In genomic region chr17:69415431-69415830, GRCh38 we compare ENCODE assay signal across 8 cellular contexts. TPM values are rescaled to one million over a fixed set of nuclear protein-coding genes. Genes with fewer than 3 reads are reported as not detected.
DNase-seq lines count a peak whose midpoint lies in the region; ATAC-seq and TF ChIP-seq lines count a peak whose summit lies in the region.

No MANE protein-coding gene starts in this region.

- CTCF ChIA-PET in A673 (lab: Charles Lee) = no interaction called here

- TF ChIP-seq EP300 in neural cell (conservative IDR thresholded peaks at IDR 0.05; ENCODE audit: poor library complexity, severe bottlenecking) = no peak

- H3K36me3 ChIP-seq in A673 (ENCODE audit: insufficient read depth, low read length, poor library complexity, severe bottlenecking) (no peaks in the 10 kb centered on the region), HUES6 (ENCODE audit: control insufficient read depth, insufficient read depth, low read length) (no peaks in the 10 kb centered on the region), ectodermal cell (ENCODE audit: control insufficient read depth, insufficient read depth, low read length) (no peaks in the 10 kb centered on the region), neural cell (ENCODE audit: insufficient read depth, low read length) (no peaks in the 10 kb centered on the region)

- POLR2A ChIA-PET in A673 (lab: Charles Lee; ENCODE audit: low non-redundant PET) = no interaction called here

- intact Hi-C loops in A673 (cut with micrococcal nuclease; ENCODE audit: unreplicated experiment) = no loop called here

- H3K9me3 ChIP-seq in A673 (ENCODE audit: low read depth, low read length, poor library complexity, severe bottlenecking) = no peaks in the 10 kb centered on the region
- H3K9me3 ChIP-seq in HUES6 (ENCODE audit: control insufficient read depth, insufficient read depth, low read depth, low read length) = no peaks in the 10 kb centered on the region
- H3K9me3 ChIP-seq in ectodermal cell (ENCODE audit: control insufficient read depth, low read length) = no peaks in the 10 kb centered on the region
- no peaks in the 10 kb centered on the region for H3K9me3 ChIP-seq in neural cell (ENCODE audit: low read length)

- peak overlapping the region; percentile 83 for H3K4me2 ChIP-seq in neural cell (ENCODE audit: low read length)

- H3K79me2 ChIP-seq in neural cell (replicated peaks; ENCODE audit: insufficient read depth, low read length) = peaks cover 44% of the 10 kb centered on the region

- DNase-seq in A673 (ENCODE audit: low spot score) (no peak), cerebellum (ENCODE audit: low spot score) (no peak), epidermal melanocyte (ENCODE audit: insufficient read length, low spot score) (no peak)
- DNase-seq in central memory CD4-positive, alpha-beta T cell = no peak

- ATAC-seq in GM21723 (IDR thresholded peaks at IDR 0.05; ENCODE audit: unreplicated experiment) = no peak

- no peak for TF ChIP-seq CTCF in A673 (conservative IDR thresholded peaks at IDR 0.05; ENCODE audit: low read depth, low read length)
- TF ChIP-seq CTCF in neural cell (IDR thresholded peaks at IDR 0.05; ENCODE audit: poor library complexity, severe bottlenecking) = no peak

- H4K20me1 ChIP-seq in neural cell (ENCODE audit: insufficient read depth) = no peaks in the 10 kb centered on the region

- no peak overlapping the region for H3K27ac ChIP-seq in A673 (ENCODE audit: low read depth, low read length, poor library complexity, severe bottlenecking)
- no peak overlapping the region for H3K27ac ChIP-seq in HUES6 (ENCODE audit: low read depth, low read length)
- no peak overlapping the region for H3K27ac ChIP-seq in ectodermal cell (ENCODE audit: insufficient read depth, low read depth, low read length, poor library complexity, severe bottlenecking)
- peak overlapping the region; percentile 41 for H3K27ac ChIP-seq in neural cell (ENCODE audit: low read length)

- peak overlapping the region; percentile 83 for H2AFZ ChIP-seq in neural cell (ENCODE audit: low read depth, low read length)

- H3K9ac ChIP-seq in HUES6 (ENCODE audit: low read length) (no peak overlapping the region), neural cell (ENCODE audit: low read length) (peak overlapping the region; percentile 46)

- BruUV-seq in A673 (replicated peaks; lab: Mats Ljungman, UMichigan) = no TSS peak

- H3K4me3 ChIP-seq in A673 (ENCODE audit: low read depth, low read length, poor library complexity, severe bottlenecking) = peak overlapping the region; percentile 53
- H3K4me3 ChIP-seq in HUES6 (ENCODE audit: low read depth, low read length) = peak overlapping the region; percentile 74
- peak overlapping the region; percentile 94 for H3K4me3 ChIP-seq in ectodermal cell (ENCODE audit: insufficient read depth, low read depth, low read length)
- peak overlapping the region; percentile 74 for H3K4me3 ChIP-seq in neural cell (ENCODE audit: low read length)

- no peaks in the 10 kb centered on the region for H3K27me3 ChIP-seq in A673 (replicated peaks; ENCODE audit: insufficient read depth, low read depth, low read length, poor library complexity)
- no peaks in the 10 kb centered on the region for H3K27me3 ChIP-seq in HUES6 (ENCODE audit: control insufficient read depth, insufficient read depth, low read length)
- H3K27me3 ChIP-seq in ectodermal cell (ENCODE audit: control insufficient read depth, insufficient read depth, low read length, poor library complexity, severe bottlenecking) = no peaks in the 10 kb centered on the region
- H3K27me3 ChIP-seq in neural cell (ENCODE audit: insufficient read depth, low read depth, low read length) = no peaks in the 10 kb centered on the region

- no peaks in the 10 kb centered on the region for H3K9me2 ChIP-seq in neural cell (ENCODE audit: insufficient read depth, low read length)

- no peaks in the 10 kb centered on the region for H3F3A ChIP-seq in neural cell (ENCODE audit: insufficient read depth, low read length, poor library complexity, severe bottlenecking)

- peaks cover 30% of the 10 kb centered on the region for H3K4me1 ChIP-seq in A673 (ENCODE audit: insufficient read depth, low read length, poor library complexity, severe bottlenecking)
- H3K4me1 ChIP-seq in HUES6 (ENCODE audit: control insufficient read depth, insufficient read depth, low read length) = peaks cover 31% of the 10 kb centered on the region
- H3K4me1 ChIP-seq in ectodermal cell (ENCODE audit: control insufficient read depth, insufficient read depth, low read length) = peaks cover 10% of the 10 kb centered on the region

- WGBS in ectodermal cell, 2 experiments = 33 to 47% methylated on average over 6 of the region's 6 CpGs

- no peak for TF ChIP-seq RAD21 in neural cell (conservative IDR thresholded peaks at IDR 0.05)

TF ChIP-seq in neural cell, 6 proteins besides CTCF, POLR2A, EP300 and RAD21:
- TF ChIP-seq, protein P1, sequence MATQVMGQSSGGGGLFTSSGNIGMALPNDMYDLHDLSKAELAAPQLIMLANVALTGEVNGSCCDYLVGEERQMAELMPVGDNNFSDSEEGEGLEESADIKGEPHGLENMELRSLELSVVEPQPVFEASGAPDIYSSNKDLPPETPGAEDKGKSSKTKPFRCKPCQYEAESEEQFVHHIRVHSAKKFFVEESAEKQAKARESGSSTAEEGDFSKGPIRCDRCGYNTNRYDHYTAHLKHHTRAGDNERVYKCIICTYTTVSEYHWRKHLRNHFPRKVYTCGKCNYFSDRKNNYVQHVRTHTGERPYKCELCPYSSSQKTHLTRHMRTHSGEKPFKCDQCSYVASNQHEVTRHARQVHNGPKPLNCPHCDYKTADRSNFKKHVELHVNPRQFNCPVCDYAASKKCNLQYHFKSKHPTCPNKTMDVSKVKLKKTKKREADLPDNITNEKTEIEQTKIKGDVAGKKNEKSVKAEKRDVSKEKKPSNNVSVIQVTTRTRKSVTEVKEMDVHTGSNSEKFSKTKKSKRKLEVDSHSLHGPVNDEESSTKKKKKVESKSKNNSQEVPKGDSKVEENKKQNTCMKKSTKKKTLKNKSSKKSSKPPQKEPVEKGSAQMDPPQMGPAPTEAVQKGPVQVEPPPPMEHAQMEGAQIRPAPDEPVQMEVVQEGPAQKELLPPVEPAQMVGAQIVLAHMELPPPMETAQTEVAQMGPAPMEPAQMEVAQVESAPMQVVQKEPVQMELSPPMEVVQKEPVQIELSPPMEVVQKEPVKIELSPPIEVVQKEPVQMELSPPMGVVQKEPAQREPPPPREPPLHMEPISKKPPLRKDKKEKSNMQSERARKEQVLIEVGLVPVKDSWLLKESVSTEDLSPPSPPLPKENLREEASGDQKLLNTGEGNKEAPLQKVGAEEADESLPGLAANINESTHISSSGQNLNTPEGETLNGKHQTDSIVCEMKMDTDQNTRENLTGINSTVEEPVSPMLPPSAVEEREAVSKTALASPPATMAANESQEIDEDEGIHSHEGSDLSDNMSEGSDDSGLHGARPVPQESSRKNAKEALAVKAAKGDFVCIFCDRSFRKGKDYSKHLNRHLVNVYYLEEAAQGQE (IDR thresholded peaks at IDR 0.05; ENCODE audit: borderline replicate concordance) = no peak
- TF ChIP-seq MXI1 (conservative IDR thresholded peaks at IDR 0.05; ENCODE audit: poor library complexity, severe bottlenecking) = no peak
- no peak for TF ChIP-seq TAF1 (IDR thresholded peaks at IDR 0.05; ENCODE audit: low read depth)
- TF ChIP-seq SMC3 (conservative IDR thresholded peaks at IDR 0.05; ENCODE audit: poor library complexity) = no peak
- TF ChIP-seq EZH2 (IDR thresholded peaks at IDR 0.05; ENCODE audit: borderline replicate concordance, insufficient read depth, low read length, poor library complexity, severe bottlenecking) = no peak
- TF ChIP-seq POLR2AphosphoS5 (IDR thresholded peaks at IDR 0.05) = no peak

RNA-seq across cellular contexts. Expression of gene MAP2K6, which starts 0.9 kb away (rescaled TPM):
- 14.1 and 20.7 TPM in 2 replicates for total RNA-seq in A673 (2021)
- polyA plus RNA-seq in ectodermal cell (2013, experiment 1 of 4) = 39.6 TPM
- polyA plus RNA-seq in ectodermal cell (2013, experiment 2 of 4) = 55.9 TPM
- 29.6 TPM for polyA plus RNA-seq in ectodermal cell (2013, experiment 3 of 4)
- 37.9 TPM for polyA plus RNA-seq in ectodermal cell (2013, experiment 4 of 4)
- polyA plus RNA-seq in neural cell = 9.1 and 10.5 TPM in 2 replicates
- polyA minus RNA-seq in neural cell = 32.4 and 41.8 TPM in 2 replicates
- 32.6 TPM for total RNA-seq in cerebellum
